Comparison of ENCODE assay signal across 7 cellular contexts in the genomic region with DNA sequence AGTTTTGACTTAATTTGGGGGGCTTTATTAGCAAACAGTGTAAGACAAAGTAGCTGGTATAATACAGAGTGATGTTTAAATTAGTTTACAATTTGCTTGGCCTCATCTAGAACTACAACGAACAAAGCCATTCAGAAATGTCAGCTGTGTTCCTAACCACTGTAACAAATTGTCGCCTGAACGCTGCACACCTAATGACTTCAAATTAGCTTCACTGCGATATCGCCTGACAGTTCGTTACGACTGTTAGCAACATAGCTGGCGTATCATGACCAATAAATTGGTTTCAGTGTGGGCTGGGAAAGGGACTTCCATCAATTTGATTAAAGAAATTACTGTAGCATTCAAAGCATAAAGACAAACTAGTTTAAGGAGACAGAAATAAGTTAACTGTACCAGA.
"Had no signal": no experiment of that assay in that cellular context is flagged by ENCODE, and none has a peak within 500 bp of the region (broad histone marks: within the 10 kb centered on the region; RNA-seq: fewer than 3 reads in every experiment).

No MANE protein-coding gene starts in this region.

- H3K9me3 Mint-ChIP-seq: IgD-negative memory B cell had no signal

- H3K27ac ChIP-seq: HL-60 had no signal

- DNase-seq: KBM-7, KG1 had no signal

- FAIRE-seq: HepG2, HTR-8/SVneo had no signal

- H3K27ac Mint-ChIP-seq: IgD-negative memory B cell had no signal

- ATAC-seq: HepG2, K562 had no signal

- H3K4me3 ChIP-seq: K562 had no signal

- H3K4me3 Mint-ChIP-seq: IgD-negative memory B cell had no signal

- H3K36me3 Mint-ChIP-seq: IgD-negative memory B cell had no signal
